10 cellular contexts compared by ENCODE assay signal in the genomic region with DNA sequence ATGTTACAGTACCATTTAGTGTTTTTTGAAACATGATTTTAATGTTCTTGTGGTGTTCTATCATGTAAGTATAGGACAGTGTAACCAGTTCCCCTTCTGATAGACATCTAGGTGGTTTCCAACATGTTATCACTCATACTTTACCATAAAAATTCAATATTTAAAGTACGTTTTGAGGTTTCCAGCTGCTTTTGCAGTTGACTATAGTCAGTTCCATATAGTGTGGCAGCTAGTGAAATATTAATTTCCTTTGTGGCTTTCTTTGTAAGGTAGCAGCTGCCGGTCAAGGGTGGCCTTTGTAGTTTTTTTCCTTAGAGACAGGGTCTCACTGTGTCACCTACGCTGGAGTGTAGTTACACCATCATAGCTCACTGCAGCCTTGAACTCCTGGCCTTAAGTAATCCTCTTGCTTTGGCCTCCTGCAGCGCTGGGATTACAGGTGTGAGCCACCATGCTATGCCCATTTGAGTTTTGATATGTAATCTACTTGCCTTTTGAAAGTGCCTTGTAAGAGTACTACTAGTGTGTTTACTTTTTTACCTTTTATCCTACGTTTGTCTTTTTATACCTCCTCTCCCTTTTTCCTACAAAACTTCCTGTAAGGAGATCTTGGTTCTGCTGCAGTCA.
A peak's percentile ranks its signal among the peaks of the same experiment; 100 is the strongest.
DNase-seq lines count a peak whose midpoint lies in the region; ATAC-seq, FAIRE-seq and TF ChIP-seq lines count a peak whose summit lies in the region.
"Had no signal": no experiment of that assay in that cellular context is flagged by ENCODE, and none has a peak within 500 bp of the region (broad histone marks: within the 10 kb centered on the region; RNA-seq: fewer than 3 reads in every experiment).

No MANE protein-coding gene starts in this region.

- H3K4me1 ChIP-seq in GM12878 (ENCODE audit: control insufficient read depth, insufficient read depth, low read length): peaks cover 37% of the 10 kb centered on the region
- peaks cover 11 to 16% of the 10 kb centered on the region in 2 donors for H3K4me1 ChIP-seq in left lung

- no TSS peak for BruUV-seq in GM12878 (replicated peaks; lab: Mats Ljungman, UMichigan)

- no peak overlapping the region for H2AFZ ChIP-seq in GM12878 (ENCODE audit: control insufficient read depth, low read depth, low read length)

- intact Hi-C loops in GM12878 (cut with micrococcal nuclease; ENCODE audit: unreplicated experiment) (loop anchor here (1.0 kb wide), 1 partner anchor 15 kb away; no protein-coding TSS in a partner anchor), left lung (cut with DNase I) (no loop called here)

- no peaks in the 10 kb centered on the region for H4K20me1 ChIP-seq in GM12878 (ENCODE audit: control insufficient read depth, insufficient read depth)

- SMC1A ChIA-PET in GM12878 (lab: Charles Lee; ENCODE audit: uncharacterized antibody, unreplicated experiment): interaction anchor here (0.8 to 6.0 kb wide), 25 partner anchors 7 to 112 kb away, joined by 3 to 64 read pairs (median 6); partner anchors contain the start of gene ARHGAP10

- peaks cover 78% of the 10 kb centered on the region for H3K79me2 ChIP-seq in GM12878 (ENCODE audit: control insufficient read depth, insufficient read depth, low read length)

- H3K4me2 ChIP-seq in GM12878 (ENCODE audit: control insufficient read depth, insufficient read depth): peak overlapping the region; percentile 73

- POLR2A ChIA-PET in GM12878 (lab: Charles Lee): interaction anchor here (0.5 to 5.0 kb wide), 11 partner anchors 8 to 82 kb away, joined by 3 to 46 read pairs (median 4); partner anchors contain the start of gene ARHGAP10

- H3K36me3 ChIP-seq in GM12878 (ENCODE audit: control insufficient read depth in 2 of 2, insufficient read depth in 2 of 2, low read length in 1 of 2) (no peaks in the 10 kb centered on the region; a peak in 2 of 4 replicates), left lung (no peaks in the 10 kb centered on the region)

- no peak for FAIRE-seq in GM12878 (lab: Jason Lieb, UNC)

- TF ChIP-seq CTCF in GM20000 (IDR thresholded peaks at IDR 0.05; ENCODE audit: extremely low read depth, missing control alignments): no peak
- TF ChIP-seq CTCF in GM12878 (IDR thresholded peaks at IDR 0.05 in 2 of 3, conservative IDR thresholded peaks at IDR 0.05 in 1 of 3; ENCODE audit: control insufficient read depth in 2 of 3, extremely low read depth in 1 of 3, insufficient read depth in 1 of 3, low read depth in 3 of 3, low read length in 3 of 3): no peak
- TF ChIP-seq CTCF in left lung (IDR thresholded peaks at IDR 0.05): no peak

- TF ChIP-seq RAD21 in GM12878 (IDR thresholded peaks at IDR 0.05; ENCODE audit: insufficient read depth, low read depth, low read length): no peak

- ATAC-seq in GM18499 (IDR thresholded peaks at IDR 0.05; ENCODE audit: insufficient read depth, unreplicated experiment) (peak; percentile 63), HG03097 (IDR thresholded peaks at IDR 0.05; ENCODE audit: low FRiP score, unreplicated experiment) (peak; percentile 80), GM12878 (peak; percentile 88), left lung (no peak)

- H3K27me3 ChIP-seq in GM12878 (replicated peaks in 1 of 2; ENCODE audit: control insufficient read depth in 2 of 2, insufficient read depth in 2 of 2, low read length in 1 of 2): no peaks in the 10 kb centered on the region
- H3K27me3 ChIP-seq in left lung: no peaks in the 10 kb centered on the region

- peak; percentile 71 to 84; a peak in 3 of 4 replicates for TF ChIP-seq EP300 in GM12878 (IDR thresholded peaks at IDR 0.05; ENCODE audit: borderline replicate concordance in 1 of 2, control insufficient read depth in 1 of 2, low read depth in 2 of 2, low read length in 2 of 2)

- RAD21 ChIA-PET in GM12878 (lab: Charles Lee; ENCODE audit: unreplicated experiment): interaction anchor here (0.7 to 7.2 kb wide), 17 partner anchors 9 to 86 kb away, joined by 3 to 50 read pairs (median 11); partner anchors contain the start of gene ARHGAP10

- no peaks in the 10 kb centered on the region; the same call in 2 of the 3 replicates for H3K9me3 ChIP-seq in GM12878 (replicated peaks; ENCODE audit: control insufficient read depth, insufficient read depth, low read length)
- no peaks in the 10 kb centered on the region for H3K9me3 ChIP-seq in left lung

- H3K4me3 ChIP-seq in GM12878 (no peak overlapping the region), left lung (no peak overlapping the region)

- H3K9ac ChIP-seq in GM12878 (ENCODE audit: control insufficient read depth, insufficient read depth, low read length): peak overlapping the region; percentile 1; the same call in 1 of the 2 replicates

- CTCF ChIA-PET in GM12878 (lab: Yijun Ruan, JAX): interaction anchor here (1.0 to 4.7 kb wide), 15 partner anchors 7 to 177 kb away, joined by 3 to 27 read pairs (median 4); partner anchors contain the start of genes ARHGAP10 and TMEM184C

- no peak for TF ChIP-seq POLR2A in GM12878 (IDR thresholded peaks at IDR 0.05; ENCODE audit: low read depth, low read length)

- in situ Hi-C loops in GM12878 (cut with MboI): no loop called here

- DNase-seq in GM20000 (ENCODE audit: low spot score) (peak; percentile 25), GM12878 (ENCODE audit: low read depth, low spot score) (no peak), left lung (no peak), HCEC 1CT (no peak), NCI-H187 (lab: John Stamatoyannopoulos, UW) (no peak), SHP77 (lab: John Stamatoyannopoulos, UW) (no peak)
- DNase-seq: anterior cingulate cortex, NCI-H446 treated with DMSO at 0.1 percent for 48 hours had no signal

- 23% methylated on average over 5 of the region's 5 CpGs for WGBS in GM12878 (ENCODE audit: insufficient coverage, insufficient replicate concordance, low lambda C conversion rate, missing lambda C conversion rate)

- H3K27ac ChIP-seq in GM12878 (ENCODE audit: control insufficient read depth, insufficient read depth) (peak overlapping the region; percentile 72), left lung (no peak overlapping the region)

TF ChIP-seq in GM12878, 131 proteins besides CTCF, POLR2A, EP300 and RAD21 (continues in another document):
- TF ChIP-seq GABPA (IDR thresholded peaks at IDR 0.05; ENCODE audit: low read depth): 0 out of 2 replicates have a peak, but pooled peaks have one; percentile 15
- TF ChIP-seq, protein P1, sequence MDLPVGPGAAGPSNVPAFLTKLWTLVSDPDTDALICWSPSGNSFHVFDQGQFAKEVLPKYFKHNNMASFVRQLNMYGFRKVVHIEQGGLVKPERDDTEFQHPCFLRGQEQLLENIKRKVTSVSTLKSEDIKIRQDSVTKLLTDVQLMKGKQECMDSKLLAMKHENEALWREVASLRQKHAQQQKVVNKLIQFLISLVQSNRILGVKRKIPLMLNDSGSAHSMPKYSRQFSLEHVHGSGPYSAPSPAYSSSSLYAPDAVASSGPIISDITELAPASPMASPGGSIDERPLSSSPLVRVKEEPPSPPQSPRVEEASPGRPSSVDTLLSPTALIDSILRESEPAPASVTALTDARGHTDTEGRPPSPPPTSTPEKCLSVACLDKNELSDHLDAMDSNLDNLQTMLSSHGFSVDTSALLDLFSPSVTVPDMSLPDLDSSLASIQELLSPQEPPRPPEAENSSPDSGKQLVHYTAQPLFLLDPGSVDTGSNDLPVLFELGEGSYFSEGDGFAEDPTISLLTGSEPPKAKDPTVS (IDR thresholded peaks at IDR 0.05; ENCODE audit: low read depth, low read length): no peak
- peak; percentile 80 for TF ChIP-seq TCF12 (IDR thresholded peaks at IDR 0.05; ENCODE audit: low read depth, low read length)
- TF ChIP-seq SPI1 (IDR thresholded peaks at IDR 0.05; ENCODE audit: borderline replicate concordance, insufficient read depth, low read depth, low read length): peak; percentile 77
- TF ChIP-seq PML (IDR thresholded peaks at IDR 0.05; ENCODE audit: low read length): 0 out of 2 replicates have a peak, but pooled peaks have one; percentile 23
- TF ChIP-seq SMAD1 (IDR thresholded peaks at IDR 0.05; ENCODE audit: low read depth, partially characterized antibody): no peak
- no peak for TF ChIP-seq SREBF2 (IDR thresholded peaks at IDR 0.05; ENCODE audit: low read length)
- peak; percentile 78; the same call in 1 of the 2 replicates for TF ChIP-seq MTA2 (IDR thresholded peaks at IDR 0.05; ENCODE audit: low read depth)
- TF ChIP-seq NR2F1 (conservative IDR thresholded peaks at IDR 0.05): peak; percentile 80
- TF ChIP-seq, protein P2, sequence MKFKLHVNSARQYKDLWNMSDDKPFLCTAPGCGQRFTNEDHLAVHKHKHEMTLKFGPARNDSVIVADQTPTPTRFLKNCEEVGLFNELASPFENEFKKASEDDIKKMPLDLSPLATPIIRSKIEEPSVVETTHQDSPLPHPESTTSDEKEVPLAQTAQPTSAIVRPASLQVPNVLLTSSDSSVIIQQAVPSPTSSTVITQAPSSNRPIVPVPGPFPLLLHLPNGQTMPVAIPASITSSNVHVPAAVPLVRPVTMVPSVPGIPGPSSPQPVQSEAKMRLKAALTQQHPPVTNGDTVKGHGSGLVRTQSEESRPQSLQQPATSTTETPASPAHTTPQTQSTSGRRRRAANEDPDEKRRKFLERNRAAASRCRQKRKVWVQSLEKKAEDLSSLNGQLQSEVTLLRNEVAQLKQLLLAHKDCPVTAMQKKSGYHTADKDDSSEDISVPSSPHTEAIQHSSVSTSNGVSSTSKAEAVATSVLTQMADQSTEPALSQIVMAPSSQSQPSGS (IDR thresholded peaks at IDR 0.05; ENCODE audit: low read length): peak; percentile 74; the same call in 1 of the 2 replicates
- TF ChIP-seq CREM (IDR thresholded peaks at IDR 0.05; ENCODE audit: low read depth): peak; percentile 45; the same call in 1 of the 2 replicates
- TF ChIP-seq IKZF2 (IDR thresholded peaks at IDR 0.05): peak; percentile 56 to 59; a peak in 3 of 4 replicates
- TF ChIP-seq RELA (IDR thresholded peaks at IDR 0.05; ENCODE audit: borderline replicate concordance, partially characterized antibody): peak; percentile 39
- peak; percentile 83 for TF ChIP-seq RUNX3 (IDR thresholded peaks at IDR 0.05; ENCODE audit: low read length)
- TF ChIP-seq MEF2B (IDR thresholded peaks at IDR 0.05; ENCODE audit: partially characterized antibody, poor library complexity, severe bottlenecking): peak; percentile 41
- peak; percentile 72; the same call in 1 of the 2 replicates for TF ChIP-seq MYB (IDR thresholded peaks at IDR 0.05; ENCODE audit: borderline replicate concordance, low read depth, low read length)
- 0 out of 2 replicates have a peak, but pooled peaks have one; percentile 12 for TF ChIP-seq SMARCA5 (IDR thresholded peaks at IDR 0.05)
